Comparison of ENCODE assay signal across 8 cellular contexts in the genomic region with DNA sequence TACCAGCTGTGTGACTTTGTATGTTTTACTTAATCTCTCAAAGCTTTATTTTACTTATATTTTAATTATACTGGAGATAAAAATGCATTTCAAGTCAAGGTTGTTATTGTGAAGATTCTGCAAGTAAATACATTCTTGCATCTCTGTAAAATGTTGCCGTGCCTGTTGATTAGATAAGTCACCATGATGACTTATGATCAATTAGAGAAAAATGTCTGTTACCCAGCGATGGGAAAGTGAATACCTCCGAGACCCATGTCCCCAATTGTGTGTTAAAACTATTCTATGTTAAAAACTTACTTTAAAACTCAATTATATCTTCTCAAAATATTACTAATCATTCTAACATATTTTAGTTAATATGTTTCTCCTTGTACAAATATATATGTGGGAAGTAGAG. TPM values are rescaled to one million over a fixed set of nuclear protein-coding genes. Genes with fewer than 3 reads are reported as not detected.
"Had no signal": no experiment of that assay in that cellular context is flagged by ENCODE, and none has a peak within 500 bp of the region (broad histone marks: within the 10 kb centered on the region; RNA-seq: fewer than 3 reads in every experiment).

No MANE protein-coding gene starts in this region.

- DNase-seq: IMR-90, KBM-7, KG1 had no signal

- H3K9ac ChIP-seq: KMS-11 had no signal

- FAIRE-seq: HepG2, HTR-8/SVneo had no signal

- H3K27ac Mint-ChIP-seq: IgD-negative memory B cell had no signal

- H3K4me2 ChIP-seq: KMS-11 had no signal

- H3K4me3 Mint-ChIP-seq: IgD-negative memory B cell had no signal

- ATAC-seq: HepG2 had no signal

- H3K27ac ChIP-seq: HL-60, KMS-11 had no signal

- H3K9me3 Mint-ChIP-seq: IgD-negative memory B cell had no signal

RNA-seq across cellular contexts. Expression of a gene that starts 39.9 kb away (rescaled TPM):
- polyA plus RNA-seq: IgD-negative memory B cell had no signal
